ENCODE assay signal across 9 cellular contexts in the genomic region with DNA sequence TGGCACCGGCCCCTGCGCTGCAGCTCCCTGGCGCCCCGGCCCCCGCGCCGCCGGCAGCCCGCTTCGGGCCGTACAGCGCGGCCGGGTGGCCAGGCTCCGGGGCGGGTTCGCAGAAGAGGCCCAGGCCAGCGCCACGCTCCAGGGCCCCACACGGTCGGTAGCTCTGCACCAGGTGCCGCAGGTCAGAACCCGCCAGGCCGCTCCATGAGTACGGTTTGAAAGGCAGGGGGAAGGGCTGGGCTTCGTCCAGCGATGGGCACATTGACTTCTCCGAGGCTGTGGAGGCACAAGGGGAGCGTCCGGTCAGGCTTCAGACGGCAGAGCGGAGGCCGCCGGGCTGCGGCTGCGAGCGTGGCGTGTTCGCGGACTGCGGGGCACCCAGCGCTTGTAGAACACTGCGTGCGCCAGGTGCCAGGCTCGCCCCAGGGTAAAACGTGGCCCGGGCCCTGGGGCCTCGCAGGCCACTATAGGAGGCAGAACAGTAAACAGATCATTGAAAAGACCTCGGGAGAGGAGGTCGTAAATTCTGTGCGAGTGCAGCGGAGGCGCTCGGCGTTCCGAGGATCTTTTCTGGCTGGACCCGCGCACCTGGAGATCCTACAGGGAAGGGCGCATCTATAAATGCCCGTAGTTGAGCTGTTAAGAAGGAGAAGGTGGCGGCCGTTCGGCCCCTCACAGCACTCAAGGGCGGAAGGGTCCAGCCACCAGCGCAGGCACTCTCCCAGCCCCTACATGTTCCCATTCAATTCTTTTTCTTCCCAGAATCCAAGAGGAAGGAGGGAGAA. TPM values are rescaled to one million over a fixed set of nuclear protein-coding genes. Genes with fewer than 3 reads are reported as not detected.
DNase-seq lines count a peak whose midpoint lies in the region; ATAC-seq and TF ChIP-seq lines count a peak whose summit lies in the region.
"Had no signal": no experiment of that assay in that cellular context is flagged by ENCODE, and none has a peak within 500 bp of the region (broad histone marks: within the 10 kb centered on the region; RNA-seq: fewer than 3 reads in every experiment).

No MANE protein-coding gene starts in this region.

- POLR2A ChIA-PET in WTC11 (lab: Charles Lee), result interaction anchor here (0.6 kb wide), 1 partner anchor 242 kb away, joined by 3 read pairs; no protein-coding TSS in a partner anchor

- CTCF ChIA-PET in WTC11 (lab: Charles Lee), result no interaction called here

- peak overlapping the region; percentile 77 for H3K4me3 Mint-ChIP-seq in WTC11

- H3K27me3 Mint-ChIP-seq in WTC11 (ENCODE audit: low read depth), result peaks cover 99% of the 10 kb centered on the region

- H3K9me3 ChIP-seq in iPS-15b (ENCODE audit: control insufficient read depth, insufficient read depth, low read length), result no peaks in the 10 kb centered on the region
- no peaks in the 10 kb centered on the region for H3K9me3 ChIP-seq in psoas muscle

- H3K4me1 Mint-ChIP-seq in WTC11, result peaks cover 47% of the 10 kb centered on the region

- peaks cover 100% of the 10 kb centered on the region for H3K27me3 ChIP-seq in iPS-15b (ENCODE audit: control insufficient read depth, insufficient read depth, low read length)
- peaks cover 0 to 74% (median 49%) of the 10 kb centered on the region in 3 donors for H3K27me3 ChIP-seq in psoas muscle (ENCODE audit: insufficient read depth in 3 of 3, low read length in 2 of 3)

- no peak overlapping the region for H3K27ac ChIP-seq in psoas muscle

- peak; percentile 1 for ATAC-seq in WTC11
- ATAC-seq in psoas muscle, result peak in 1 of 4 donors; percentile 14

- H3K36me3 ChIP-seq in iPS-15b (ENCODE audit: control insufficient read depth, insufficient read depth, low read length) (no peaks in the 10 kb centered on the region), psoas muscle (ENCODE audit: insufficient read depth in 1 of 2, low read depth in 1 of 2) (no peaks in the 10 kb centered on the region)

- H3K4me1 ChIP-seq in iPS-15b (ENCODE audit: control insufficient read depth, insufficient read depth, low read length) (peaks cover 5% of the 10 kb centered on the region), psoas muscle (peaks cover 43% of the 10 kb centered on the region)

- DNase-seq in NCI-H2227 (lab: John Stamatoyannopoulos, UW; ENCODE audit: unreplicated experiment), result peak; percentile 41
- DNase-seq in NCI-H2227 treated with DMSO at 0.1 percent for 48 hours (lab: John Stamatoyannopoulos, UW), result no peak
- peak; percentile 48 for DNase-seq in WTC11 (ENCODE audit: low spot score)
- DNase-seq in psoas muscle, result no peak
- DNase-seq in NCI-H446 treated with DMSO at 0.1 percent for 48 hours (lab: John Stamatoyannopoulos, UW), result no peak
- no peak for DNase-seq in cerebellum (ENCODE audit: low spot score)
- DNase-seq in glomerular visceral epithelial cell (ENCODE audit: extremely low spot score), result no peak
- DNase-seq: KG1 had no signal

- intact Hi-C loops in psoas muscle (cut with DNase I), result no loop called here

- H3K36me3 Mint-ChIP-seq in WTC11, result peaks cover 14% of the 10 kb centered on the region

- 5 to 14% (median 11%) methylated on average over 57 to 65 of the region's 65 CpGs for WGBS in psoas muscle, 3 donors

- TF ChIP-seq CTCF in WTC11 (IDR thresholded peaks at IDR 0.05) (no peak), psoas muscle (IDR thresholded peaks at IDR 0.05) (no peak)

- H3K9ac ChIP-seq in iPS-15b (ENCODE audit: low read depth, low read length), result no peak overlapping the region

- no peaks in the 10 kb centered on the region for H3K9me3 Mint-ChIP-seq in WTC11

- H3K27ac Mint-ChIP-seq in WTC11, result no peak overlapping the region

- peak overlapping the region; percentile 65 for H3K4me3 ChIP-seq in iPS-15b (ENCODE audit: low read depth, low read length)
- H3K4me3 ChIP-seq in psoas muscle, result peak overlapping the region; percentile 68

TF ChIP-seq in WTC11, 78 proteins besides CTCF, POLR2A, EP300 and RAD21:
- TF ChIP-seq, protein P1, sequence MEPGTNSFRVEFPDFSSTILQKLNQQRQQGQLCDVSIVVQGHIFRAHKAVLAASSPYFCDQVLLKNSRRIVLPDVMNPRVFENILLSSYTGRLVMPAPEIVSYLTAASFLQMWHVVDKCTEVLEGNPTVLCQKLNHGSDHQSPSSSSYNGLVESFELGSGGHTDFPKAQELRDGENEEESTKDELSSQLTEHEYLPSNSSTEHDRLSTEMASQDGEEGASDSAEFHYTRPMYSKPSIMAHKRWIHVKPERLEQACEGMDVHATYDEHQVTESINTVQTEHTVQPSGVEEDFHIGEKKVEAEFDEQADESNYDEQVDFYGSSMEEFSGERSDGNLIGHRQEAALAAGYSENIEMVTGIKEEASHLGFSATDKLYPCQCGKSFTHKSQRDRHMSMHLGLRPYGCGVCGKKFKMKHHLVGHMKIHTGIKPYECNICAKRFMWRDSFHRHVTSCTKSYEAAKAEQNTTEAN (CRISPR knock-in tag; IDR thresholded peaks at IDR 0.05), result 0 out of 2 replicates have a peak, but pooled peaks have one; percentile 40
- TF ChIP-seq ZNF219 (CRISPR knock-in tag; IDR thresholded peaks at IDR 0.05; ENCODE audit: borderline replicate concordance) (0 out of 2 replicates have a peak, but pooled peaks have one; percentile 43), HMGA2 (CRISPR knock-in tag; IDR thresholded peaks at IDR 0.05) (no peak), OVOL2 (CRISPR knock-in tag; IDR thresholded peaks at IDR 0.05; ENCODE audit: borderline replicate concordance) (no peak), GTF2I (CRISPR knock-in tag; conservative IDR thresholded peaks at IDR 0.05) (no peak), TP53 (CRISPR knock-in tag; IDR thresholded peaks at IDR 0.05) (0 out of 2 replicates have a peak, but pooled peaks have one; percentile 0), FOXK1 (CRISPR knock-in tag; IDR thresholded peaks at IDR 0.05) (no peak), MYBL2 (CRISPR knock-in tag; IDR thresholded peaks at IDR 0.05) (no peak), ZBTB21 (CRISPR knock-in tag; IDR thresholded peaks at IDR 0.05; ENCODE audit: borderline replicate concordance) (no peak), CREM (CRISPR knock-in tag; IDR thresholded peaks at IDR 0.05) (no peak), ZNF317 (CRISPR knock-in tag; IDR thresholded peaks at IDR 0.05; ENCODE audit: borderline replicate concordance, low read depth) (no peak), SP1 (CRISPR knock-in tag; conservative IDR thresholded peaks at IDR 0.05) (0 out of 2 replicates have a peak, but pooled peaks have one; percentile 30)

RNA-seq across cellular contexts. Expression of gene GFI1, which starts 5.7 kb away (rescaled TPM):
- 0.18 to 0.46 TPM (median 0.35 TPM) in 3 replicates for total RNA-seq in WTC11 (2021)
- total RNA-seq in psoas muscle, result under 1 TPM in 3 of 4 donors, not detected in 1; 0.17 to 0.36 (median 0.20) TPM
- under 1 TPM in 2 of 3 donors, not detected in 1; 0.01 to 0.05 TPM for polyA plus RNA-seq in psoas muscle
- not detected for total RNA-seq in cerebellum

Comparison
In these comparisons a context has a peak if more than half of its experiments do, and no peak if none do; other contexts are left out.
1. DNase-seq: peak in NCI-H2227 (single experiment) and WTC11 (single experiment); none in NCI-H2227 treated with DMSO at 0.1 percent for 48 hours (single experiment), psoas muscle (0 of 2), NCI-H446 treated with DMSO at 0.1 percent for 48 hours (single experiment), cerebellum (single experiment) and glomerular visceral epithelial cell (single experiment).